ENCODE assay signal across 10 cellular contexts in genomic region chr14:54724123-54724522, GRCh38.
"Had no signal": no experiment of that assay in that cellular context is flagged by ENCODE, and none has a peak within 500 bp of the region (broad histone marks: within the 10 kb centered on the region; RNA-seq: fewer than 3 reads in every experiment).

No MANE protein-coding gene starts in this region.

- ATAC-seq: HCT116 had no signal

- H3K27ac ChIP-seq: GM23248, HL-60, KMS-11 had no signal

- H3K4me1 ChIP-seq: HAP-1 had no signal

- H3K4me3 ChIP-seq: GM23248, HAP-1 had no signal

- H3K4me2 ChIP-seq: KMS-11 had no signal

- H2AFZ ChIP-seq: GM23248 had no signal

- H3K9ac ChIP-seq: GM23248, KMS-11 had no signal

- H3K4me3 Mint-ChIP-seq: HFFc6 had no signal

- DNase-seq: GM23248, GOT3, H7, HFFc6, Karpas-422, KBM-7 had no signal

- H3K9me3 ChIP-seq: HAP-1 had no signal

- H3K36me3 ChIP-seq: HAP-1 had no signal

- H3K9me3 Mint-ChIP-seq: HFFc6 had no signal
